ENCODE assay signal across 20 cellular contexts in the genomic region with DNA sequence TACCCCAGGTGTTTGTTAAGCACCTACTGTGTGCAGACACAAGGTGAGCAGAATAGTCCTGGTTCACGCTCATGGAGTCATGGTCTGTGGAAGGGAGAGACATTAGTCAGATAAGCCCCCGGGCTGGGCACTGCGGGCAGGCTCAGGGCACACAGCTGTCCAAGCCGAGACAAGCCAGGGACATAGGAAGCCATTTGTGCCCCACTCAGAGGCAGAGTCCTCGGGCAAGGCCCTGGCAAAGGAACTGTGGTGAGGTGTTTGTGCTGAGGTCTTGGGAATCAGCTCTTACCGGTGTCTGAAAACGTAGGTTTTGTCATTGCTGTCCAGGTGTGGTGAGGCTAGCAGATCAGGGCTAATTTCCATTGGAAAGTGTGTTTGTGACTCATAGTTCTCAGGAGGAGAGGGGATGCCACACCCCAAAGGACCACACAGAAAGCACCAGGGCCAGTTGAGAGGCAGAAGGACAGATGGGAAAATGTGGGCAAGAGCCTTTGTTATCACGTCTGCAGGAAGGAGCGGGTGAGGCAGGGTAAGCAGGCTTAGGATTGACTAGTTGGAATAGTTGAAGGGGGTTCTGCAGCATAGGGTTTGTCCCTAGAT.
"Had no signal": no experiment of that assay in that cellular context is flagged by ENCODE, and none has a peak within 500 bp of the region (broad histone marks: within the 10 kb centered on the region; RNA-seq: fewer than 3 reads in every experiment).

No MANE protein-coding gene starts in this region.

- H3K36me3 Mint-ChIP-seq: activated naive CD8-positive, alpha-beta T cell treated with anti-CD3 and anti-CD28 coated beads, Interleukin-2, amount 10 ng/mL, durations not matched to agents 7 days and 5 days; memory B cell; naive thymus-derived CD4-positive, alpha-beta T cell had no signal

- H3K4me1 ChIP-seq: gastrocnemius medialis, thyroid gland had no signal

- H3K36me3 ChIP-seq: gastrocnemius medialis, heart left ventricle, thyroid gland had no signal

- H3K27me3 Mint-ChIP-seq: activated CD4-positive, alpha-beta T cell treated with anti-CD3 and anti-CD28 coated beads, Interleukin-2, amount 10 ng/mL, durations not matched to agents 7 days and 5 days; activated T-cell treated with anti-CD3 and anti-CD28 coated beads, Interleukin-2, amount 50 U/mL, for 24 hours had no signal

- H3K27ac ChIP-seq: dorsolateral prefrontal cortex, gastrocnemius medialis, thyroid gland had no signal

- H3K27ac Mint-ChIP-seq: activated CD4-positive, alpha-beta T cell treated with anti-CD3 and anti-CD28 coated beads, Interleukin-2, amount 10 ng/mL, durations not matched to agents 7 days and 5 days; activated CD8-positive, alpha-beta T cell treated with anti-CD3 and anti-CD28 coated beads, Interleukin-2, amount 10 ng/mL, durations not matched to agents 7 days and 5 days; activated naive CD8-positive, alpha-beta T cell treated with anti-CD3 and anti-CD28 coated beads, Interleukin-2, amount 10 ng/mL, durations not matched to agents 7 days and 5 days; activated T-cell treated with anti-CD3 and anti-CD28 coated beads, Interleukin-2, amount 50 U/mL, for 24 hours; activated T-helper 2 cell treated with anti-CD3 and anti-CD28 coated beads, Interferon-gamma antibody, Interleukin-2, Interleukin-4, amounts not matched to agents 10 μg/mL and 5 μg/mL and 100 μg/mL, durations not matched to agents 14 hours and 24 hours and 36 hours; memory B cell; T-helper 1 cell treated with Interleukin-12 subunit alpha and Interleukin-12 subunit beta and Interleukin-4 antibody, amounts not matched to agents 30 μg/mL and 1 μg/mL, for 36 hours had no signal

- H3K9me3 Mint-ChIP-seq: activated CD4-positive, alpha-beta T cell treated with anti-CD3 and anti-CD28 coated beads, Interleukin-2, amount 10 ng/mL, durations not matched to agents 7 days and 5 days; activated naive CD8-positive, alpha-beta T cell treated with anti-CD3 and anti-CD28 coated beads, Interleukin-2, amount 10 ng/mL, durations not matched to agents 7 days and 5 days; activated T-cell treated with anti-CD3 and anti-CD28 coated beads, Interleukin-2, amount 50 U/mL, for 24 hours; activated T-helper 2 cell treated with anti-CD3 and anti-CD28 coated beads, Interferon-gamma antibody, Interleukin-2, Interleukin-4, amounts not matched to agents 10 μg/mL and 5 μg/mL and 100 μg/mL, durations not matched to agents 14 hours and 24 hours and 36 hours; memory B cell; T-helper 1 cell treated with Interleukin-12 subunit alpha and Interleukin-12 subunit beta and Interleukin-4 antibody, amounts not matched to agents 30 μg/mL and 1 μg/mL, for 36 hours had no signal

- H3K9me3 ChIP-seq: gastrocnemius medialis, heart left ventricle, thyroid gland had no signal

- DNase-seq: activated CD4-positive, alpha-beta T cell treated with anti-CD3 and anti-CD28 coated beads, Interleukin-2, amount 10 ng/mL, durations not matched to agents 7 days and 5 days; activated CD8-positive, alpha-beta T cell treated with anti-CD3 and anti-CD28 coated beads, Interleukin-2, amount 10 ng/mL, durations not matched to agents 7 days and 5 days; activated naive CD4-positive, alpha-beta T cell treated with Interleukin-2 at 50 U/mL for 16 hours; activated naive CD8-positive, alpha-beta T cell treated with anti-CD3 and anti-CD28 coated beads, Interleukin-2, amount 10 ng/mL, durations not matched to agents 7 days and 5 days; activated T-cell treated with anti-CD3 and anti-CD28 coated beads, Interleukin-2, amount 50 U/mL, for 24 hours; amygdala; central memory CD4-positive, alpha-beta T cell; gastrocnemius medialis; heart left ventricle; kidney; naive thymus-derived CD4-positive, alpha-beta T cell; retina; stimulated activated CD4-positive, alpha-beta T cell treated with anti-CD3 and anti-CD28 coated beads, Interleukin-1b, Interleukin-23, amount 100 ng/mL, for 48 hours; stimulated activated CD8-positive, alpha-beta memory T cell treated with anti-CD3 and anti-CD28 coated beads, Interleukin-4, amount 100 ng/mL, for 48 hours; stimulated activated naive CD4-positive, alpha-beta T cell treated with Interleukin-2 at 50 U/mL for 16 hours; thyroid gland had no signal

- H3K4me1 Mint-ChIP-seq: activated CD4-positive, alpha-beta T cell treated with anti-CD3 and anti-CD28 coated beads, Interleukin-2, amount 10 ng/mL, durations not matched to agents 7 days and 5 days; activated naive CD8-positive, alpha-beta T cell treated with anti-CD3 and anti-CD28 coated beads, Interleukin-2, amount 10 ng/mL, durations not matched to agents 7 days and 5 days; memory B cell; naive thymus-derived CD4-positive, alpha-beta T cell had no signal

- H3K4me3 ChIP-seq: dorsolateral prefrontal cortex, gastrocnemius medialis, heart left ventricle, thyroid gland had no signal

- H3K27me3 ChIP-seq: dorsolateral prefrontal cortex, gastrocnemius medialis, heart left ventricle, thyroid gland had no signal

- H3K4me3 Mint-ChIP-seq: activated CD4-positive, alpha-beta T cell treated with anti-CD3 and anti-CD28 coated beads, Interleukin-2, amount 10 ng/mL, durations not matched to agents 7 days and 5 days; activated CD8-positive, alpha-beta T cell treated with anti-CD3 and anti-CD28 coated beads, Interleukin-2, amount 10 ng/mL, durations not matched to agents 7 days and 5 days; activated naive CD8-positive, alpha-beta T cell treated with anti-CD3 and anti-CD28 coated beads, Interleukin-2, amount 10 ng/mL, durations not matched to agents 7 days and 5 days; activated T-cell treated with anti-CD3 and anti-CD28 coated beads, Interleukin-2, amount 50 U/mL, for 24 hours; memory B cell; naive thymus-derived CD4-positive, alpha-beta T cell; T-helper 1 cell treated with Interleukin-12 subunit alpha and Interleukin-12 subunit beta and Interleukin-4 antibody, amounts not matched to agents 30 μg/mL and 1 μg/mL, for 36 hours had no signal
